ENCODE assay signal across 8 cellular contexts in genomic region chr20:26009402-26010223, GRCh38.
DNase-seq lines count a peak whose midpoint lies in the region; ATAC-seq and TF ChIP-seq lines count a peak whose summit lies in the region.
"Not testable (repeated sequence)": the region's sequence is repeated elsewhere in the genome, so short reads cannot be mapped to it uniquely, and the experiment has no call there.

No MANE protein-coding gene starts in this region.

- peak; percentile 53 for ATAC-seq in RWPE2 (ENCODE audit: low read depth)
- ATAC-seq in stimulated activated naive CD8-positive, alpha-beta T cell treated with anti-CD3 and anti-CD28 coated beads, Interleukin-15, amount 100 ng/mL, for 72 hours: not testable (repeated sequence)

- H3K9me3 Mint-ChIP-seq in stimulated activated naive CD8-positive, alpha-beta T cell treated with anti-CD3 and anti-CD28 coated beads, Interleukin-15, amount 100 ng/mL, for 72 hours: not testable (repeated sequence)

- not testable (repeated sequence) for TF ChIP-seq CTCF in RWPE2 (IDR thresholded peaks at IDR 0.05; ENCODE audit: poor library complexity, severe bottlenecking)

- H3K9me3 ChIP-seq in RWPE2 (ENCODE audit: severe bottlenecking): not testable (repeated sequence)

- not testable (repeated sequence) for H3K27me3 Mint-ChIP-seq in stimulated activated naive CD8-positive, alpha-beta T cell treated with anti-CD3 and anti-CD28 coated beads, Interleukin-15, amount 100 ng/mL, for 72 hours

- H3K27ac Mint-ChIP-seq in stimulated activated naive CD8-positive, alpha-beta T cell treated with anti-CD3 and anti-CD28 coated beads, Interleukin-15, amount 100 ng/mL, for 72 hours: peak overlapping the region; percentile 90 to 97

- H3K27me3 ChIP-seq in RWPE2 (ENCODE audit: insufficient read depth, poor library complexity, severe bottlenecking): not testable (repeated sequence)

- H3K36me3 ChIP-seq in RWPE2 (ENCODE audit: low read depth): not testable (repeated sequence)

- peak; percentile 84 for DNase-seq in DMS53 treated with DMSO at 0.1 percent for 48 hours (lab: John Stamatoyannopoulos, UW; ENCODE audit: unreplicated experiment)
- peak; percentile 33 for DNase-seq in HPDE6-E6E7 (ENCODE audit: extremely low spot score)
- peak; percentile 97 for DNase-seq in RWPE2 (ENCODE audit: low spot score)
- peak; percentile 69 to 76 for DNase-seq in activated T-cell treated with anti-CD3 and anti-CD28 coated beads, Interleukin-2, amount 50 U/mL, for 48 hours
- peak; percentile 82 for DNase-seq in ecto neural progenitor cell (ENCODE audit: low spot score)
- peak; percentile 80 for DNase-seq in inferior parietal cortex (ENCODE audit: extremely low spot score)
- DNase-seq in posterior cingulate gyrus: peak; percentile 73 to 97 (median 84)
- peak; percentile 38 to 77 for DNase-seq in stimulated activated naive CD8-positive, alpha-beta T cell treated with anti-CD3 and anti-CD28 coated beads, Interleukin-15, amount 100 ng/mL, for 72 hours

- peak overlapping the region; percentile 49 for H3K27ac ChIP-seq in RWPE2 (ENCODE audit: poor library complexity, severe bottlenecking)

- intact Hi-C loops in posterior cingulate gyrus (cut with DNase I): not testable (repeated sequence)

- H3K4me1 Mint-ChIP-seq in stimulated activated naive CD8-positive, alpha-beta T cell treated with anti-CD3 and anti-CD28 coated beads, Interleukin-15, amount 100 ng/mL, for 72 hours: not testable (repeated sequence)

- H3K4me1 ChIP-seq in RWPE2 (ENCODE audit: insufficient read depth, poor library complexity, severe bottlenecking): not testable (repeated sequence)

- peak overlapping the region; percentile 41 for H3K4me3 ChIP-seq in RWPE2 (ENCODE audit: severe bottlenecking)

- H3K4me3 Mint-ChIP-seq in stimulated activated naive CD8-positive, alpha-beta T cell treated with anti-CD3 and anti-CD28 coated beads, Interleukin-15, amount 100 ng/mL, for 72 hours: peak overlapping the region; percentile 84 to 93

Comparison
In these comparisons a context has a peak if more than half of its experiments do, and no peak if none do; other contexts are left out.
1. DNase-seq: peak in every context shown above with its lines; median percentile 97 in RWPE2; 84 in DMS53 treated with DMSO at 0.1 percent for 48 hours; 84 in posterior cingulate gyrus; 82 in ecto neural progenitor cell; 80 in inferior parietal cortex; 72 in activated T-cell treated with anti-CD3 and anti-CD28 coated beads, Interleukin-2, amount 50 U/mL, for 48 hours; 58 in stimulated activated naive CD8-positive, alpha-beta T cell treated with anti-CD3 and anti-CD28 coated beads, Interleukin-15, amount 100 ng/mL, for 72 hours; 33 in HPDE6-E6E7.